Comparison of ENCODE assay signal across 8 cellular contexts in the genomic region with DNA sequence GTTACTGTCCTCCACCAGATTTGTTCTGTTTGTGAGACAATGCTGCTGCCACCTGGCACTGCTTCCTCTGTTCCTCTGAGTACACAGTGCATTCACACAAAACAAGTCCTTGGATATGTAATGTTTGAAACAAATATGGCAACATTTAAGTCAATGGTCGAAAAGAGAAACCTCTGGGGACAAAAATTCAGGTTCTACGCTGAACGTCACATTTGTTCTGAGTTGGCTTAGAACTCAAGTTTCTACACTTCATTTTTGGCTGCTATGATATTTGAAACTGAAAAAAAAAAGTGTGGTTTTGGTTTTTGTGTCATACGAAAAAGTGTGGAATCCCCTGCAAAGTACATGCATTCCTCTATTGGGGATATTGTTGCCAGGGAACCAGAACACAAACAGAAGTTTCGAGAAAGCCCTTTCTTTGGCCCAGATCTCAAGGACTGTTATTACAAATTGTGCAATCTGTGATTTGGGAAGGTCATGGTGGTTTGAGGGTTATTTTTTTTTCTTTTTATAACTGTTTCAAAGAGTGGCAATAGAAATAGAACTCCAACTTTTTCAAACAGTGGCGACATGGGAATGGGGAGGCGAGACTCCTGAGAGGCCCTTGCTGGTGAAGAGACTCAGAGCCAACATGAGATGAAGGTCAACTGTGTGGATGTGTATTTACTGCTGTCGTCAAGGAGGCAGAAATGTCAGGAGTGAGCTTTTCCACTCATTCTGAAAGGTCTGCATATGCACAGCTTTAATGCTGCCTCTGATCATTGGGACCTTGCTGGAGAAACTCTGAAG.
DNase-seq lines count a peak whose midpoint lies in the region; ATAC-seq and TF ChIP-seq lines count a peak whose summit lies in the region.

No MANE protein-coding gene starts in this region.

- peaks cover 9% of the 10 kb centered on the region for H3K9me3 Mint-ChIP-seq in activated CD4-positive, alpha-beta T cell treated with anti-CD3 and anti-CD28 coated beads, Interleukin-2, amount 10 ng/mL, durations not matched to agents 7 days and 5 days

- peak; percentile 50 for DNase-seq in activated CD4-positive, alpha-beta T cell treated with anti-CD3 and anti-CD28 coated beads, Interleukin-2, amount 10 ng/mL, durations not matched to agents 7 days and 5 days
- DNase-seq in activated CD4-positive, alpha-beta T cell treated with anti-CD3 and anti-CD28 coated beads for 4 hours, result no peak
- peak; percentile 99 for DNase-seq in astrocyte of the spinal cord (ENCODE audit: low read depth, low spot score)
- no peak for DNase-seq in NCI-H446 (lab: John Stamatoyannopoulos, UW)
- no peak for DNase-seq in HuH-7 (ENCODE audit: low spot score)

- ATAC-seq in HG03457 (IDR thresholded peaks at IDR 0.05; ENCODE audit: unreplicated experiment), result peak; percentile 49
- ATAC-seq in GM21367 (IDR thresholded peaks at IDR 0.05; ENCODE audit: unreplicated experiment), result no peak

- no peak overlapping the region for H3K4me3 ChIP-seq in astrocyte of the spinal cord (ENCODE audit: low read depth, low read length)
- H3K4me3 ChIP-seq in mesodermal cell (ENCODE audit: extremely low read depth, insufficient read depth, low read length, poor library complexity, severe bottlenecking), result no peak overlapping the region

- peaks cover 41% of the 10 kb centered on the region for H3K4me1 Mint-ChIP-seq in activated CD4-positive, alpha-beta T cell treated with anti-CD3 and anti-CD28 coated beads, Interleukin-2, amount 10 ng/mL, durations not matched to agents 7 days and 5 days

- peaks cover 47% of the 10 kb centered on the region for H3K4me1 ChIP-seq in mesodermal cell (ENCODE audit: control insufficient read depth, insufficient read depth, low read length, poor library complexity, severe bottlenecking)

- H3K27ac ChIP-seq in mesodermal cell (ENCODE audit: low read depth, low read length, severe bottlenecking), result peak overlapping the region; percentile 97

- TF ChIP-seq CTCF in astrocyte of the spinal cord (IDR thresholded peaks at IDR 0.05; ENCODE audit: low read depth, low read length), result no peak

- 80 to 91% methylated on average over 5 to 6 of the region's 8 CpGs for WGBS in mesodermal cell (ENCODE audit: insufficient coverage in 2 of 2), 2 experiments

- CTCF ChIA-PET in activated CD4-positive, alpha-beta T cell treated with anti-CD3 and anti-CD28 coated beads, Interleukin-2, amount 10 ng/mL, durations not matched to agents 7 days and 5 days (lab: Charles Lee), result interaction anchor here (1.3 kb wide), 1 partner anchor 8 kb away, joined by 3 read pairs; no protein-coding TSS in a partner anchor

- peak overlapping the region; percentile 80 for H3K27ac Mint-ChIP-seq in activated CD4-positive, alpha-beta T cell treated with anti-CD3 and anti-CD28 coated beads, Interleukin-2, amount 10 ng/mL, durations not matched to agents 7 days and 5 days

- in situ Hi-C loops in astrocyte of the spinal cord (cut with HindIII; ENCODE audit: low sequenced_read_pairs), result no loop called here

- peaks cover 8% of the 10 kb centered on the region for H3K36me3 ChIP-seq in mesodermal cell (ENCODE audit: control insufficient read depth, insufficient read depth, low read length)

- H3K36me3 Mint-ChIP-seq in activated CD4-positive, alpha-beta T cell treated with anti-CD3 and anti-CD28 coated beads, Interleukin-2, amount 10 ng/mL, durations not matched to agents 7 days and 5 days (ENCODE audit: low read depth), result peaks cover 9% of the 10 kb centered on the region

- H3K4me3 Mint-ChIP-seq in activated CD4-positive, alpha-beta T cell treated with anti-CD3 and anti-CD28 coated beads, Interleukin-2, amount 10 ng/mL, durations not matched to agents 7 days and 5 days, result no peak overlapping the region

- peaks cover 24% of the 10 kb centered on the region for H3K27me3 Mint-ChIP-seq in activated CD4-positive, alpha-beta T cell treated with anti-CD3 and anti-CD28 coated beads, Interleukin-2, amount 10 ng/mL, durations not matched to agents 7 days and 5 days

- peaks cover 23% of the 10 kb centered on the region for H3K9me3 ChIP-seq in mesodermal cell (ENCODE audit: control insufficient read depth, low read length)

- POLR2A ChIA-PET in activated CD4-positive, alpha-beta T cell treated with anti-CD3 and anti-CD28 coated beads, Interleukin-2, amount 10 ng/mL, durations not matched to agents 7 days and 5 days (lab: Charles Lee), result no interaction called here

Comparison
In these comparisons a context has a peak if more than half of its experiments do, and no peak if none do; other contexts are left out.
1. DNase-seq: peak in activated CD4-positive, alpha-beta T cell treated with anti-CD3 and anti-CD28 coated beads, Interleukin-2, amount 10 ng/mL, durations not matched to agents 7 days and 5 days (single experiment) and astrocyte of the spinal cord (single experiment); none in activated CD4-positive, alpha-beta T cell treated with anti-CD3 and anti-CD28 coated beads for 4 hours (0 of 2), NCI-H446 (0 of 2) and HuH-7 (single experiment).